13 cellular contexts compared by ENCODE assay signal in the genomic region with DNA sequence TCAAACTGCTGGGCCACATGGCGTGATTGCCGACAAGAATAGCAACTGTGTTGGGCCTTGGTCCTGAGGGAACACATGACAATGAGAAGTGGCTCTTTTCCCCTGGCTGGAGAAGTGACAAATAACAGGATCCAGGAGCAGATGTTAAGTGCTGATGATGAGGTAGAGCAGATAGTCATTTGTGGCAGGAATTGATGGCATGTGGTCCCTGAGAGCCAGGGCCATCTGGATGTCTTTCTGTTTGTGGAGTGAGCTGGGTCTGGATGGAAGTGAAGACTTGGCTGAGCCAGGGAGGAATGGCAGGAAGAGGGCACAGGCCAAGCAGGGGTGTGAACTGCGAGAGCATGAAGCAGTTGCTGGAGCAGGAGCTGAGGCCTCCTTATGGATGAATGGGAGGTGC.
DNase-seq lines count a peak whose midpoint lies in the region; ATAC-seq, FAIRE-seq and TF ChIP-seq lines count a peak whose summit lies in the region.
"Had no signal": no experiment of that assay in that cellular context is flagged by ENCODE, and none has a peak within 500 bp of the region (broad histone marks: within the 10 kb centered on the region; RNA-seq: fewer than 3 reads in every experiment).

No MANE protein-coding gene starts in this region.

- peaks cover 33% of the 10 kb centered on the region for H3K36me3 Mint-ChIP-seq in dendritic cell treated with granulocyte-macrophage colony-stimulating factor and Interleukin-4, amounts not matched to agents 40 ng/mL and 50 ng/mL, for 4 days (ENCODE audit: low read depth)

- H3K27ac Mint-ChIP-seq in dendritic cell treated with granulocyte-macrophage colony-stimulating factor and Interleukin-4, amounts not matched to agents 40 ng/mL and 50 ng/mL, for 4 days: peak overlapping the region; percentile 7
- H3K27ac Mint-ChIP-seq: GM23338 had no signal

- no peak overlapping the region for H3K4me3 Mint-ChIP-seq in dendritic cell treated with granulocyte-macrophage colony-stimulating factor and Interleukin-4, amounts not matched to agents 40 ng/mL and 50 ng/mL, for 4 days
- H3K4me3 Mint-ChIP-seq: GM23338 had no signal

- DNase-seq in EH (ENCODE audit: low read depth) (peak; percentile 62), NCI-H446 treated with DMSO at 0.1 percent for 48 hours (lab: John Stamatoyannopoulos, UW) (peak; percentile 81), psoas muscle (peak in 1 of 2 donors; percentile 69), small intestine (no peak), left lung (no peak)
- DNase-seq: effector CD8-positive, alpha-beta T cell; left colon; stomach; T1000 had no signal

- H3K36me3 ChIP-seq in psoas muscle (ENCODE audit: insufficient read depth in 1 of 2, low read depth in 1 of 2) (peaks cover 0 to 2% of the 10 kb centered on the region in 2 donors), small intestine (ENCODE audit: control insufficient read depth in 2 of 2, insufficient read depth in 2 of 2, low read length in 2 of 2) (peaks cover 0 to 5% of the 10 kb centered on the region in 2 donors), left lung (peaks cover 0 to 4% of the 10 kb centered on the region in 2 donors)

- ATAC-seq in psoas muscle (peak; percentile 62 to 66 (median 64)), GM21526 (IDR thresholded peaks at IDR 0.05; ENCODE audit: low FRiP score, unreplicated experiment) (no peak), GM18511 (IDR thresholded peaks at IDR 0.05; ENCODE audit: unreplicated experiment) (no peak), left lung (no peak)
- ATAC-seq: GM23338, left colon had no signal

- no peaks in the 10 kb centered on the region for H3K9me3 Mint-ChIP-seq in dendritic cell treated with granulocyte-macrophage colony-stimulating factor and Interleukin-4, amounts not matched to agents 40 ng/mL and 50 ng/mL, for 4 days
- H3K9me3 Mint-ChIP-seq: GM23338 had no signal

- H3K9me3 ChIP-seq in psoas muscle: no peaks in the 10 kb centered on the region
- no peaks in the 10 kb centered on the region for H3K9me3 ChIP-seq in small intestine (ENCODE audit: control insufficient read depth, low read depth)
- no peaks in the 10 kb centered on the region for H3K9me3 ChIP-seq in left lung
- H3K9me3 ChIP-seq: stomach had no signal

- peaks cover 18% of the 10 kb centered on the region for H3K4me1 Mint-ChIP-seq in dendritic cell treated with granulocyte-macrophage colony-stimulating factor and Interleukin-4, amounts not matched to agents 40 ng/mL and 50 ng/mL, for 4 days (ENCODE audit: low read depth)

- H3K4me1 ChIP-seq in psoas muscle: peaks cover 52% of the 10 kb centered on the region
- H3K4me1 ChIP-seq in small intestine (ENCODE audit: control insufficient read depth in 2 of 2, insufficient read depth in 1 of 2, low read depth in 1 of 2, low read length in 1 of 2): no peaks in the 10 kb centered on the region
- H3K4me1 ChIP-seq in left lung: peaks cover 2 to 12% of the 10 kb centered on the region in 2 donors

- intact Hi-C loops in dendritic cell treated with granulocyte-macrophage colony-stimulating factor and Interleukin-4, amounts not matched to agents 40 ng/mL and 50 ng/mL, for 4 days (cut with micrococcal nuclease): loop anchor here (10.0 kb wide), 1 partner anchor 152 kb away; no protein-coding TSS in a partner anchor
- intact Hi-C loops in psoas muscle (cut with DNase I): loop anchor here (5.0 to 10.0 kb wide), 2 partner anchors 62 to 284 kb away; no protein-coding TSS in a partner anchor
- intact Hi-C loops in left lung (cut with DNase I): no loop called here

- FAIRE-seq in small intestine (lab: Jason Lieb, UNC): no peak

- H3K27me3 ChIP-seq in psoas muscle (ENCODE audit: insufficient read depth in 3 of 3, low read length in 2 of 3): no peaks in the 10 kb centered on the region
- no peaks in the 10 kb centered on the region for H3K27me3 ChIP-seq in small intestine (ENCODE audit: control insufficient read depth in 2 of 2, insufficient read depth in 2 of 2, low read length in 2 of 2)
- H3K27me3 ChIP-seq in left lung: no peaks in the 10 kb centered on the region
- H3K27me3 ChIP-seq: stomach had no signal

- no peak for TF ChIP-seq CTCF in psoas muscle (IDR thresholded peaks at IDR 0.05)
- no peak for TF ChIP-seq CTCF in left lung (IDR thresholded peaks at IDR 0.05)

- WGBS in psoas muscle, 3 donors: 23 to 37% (median 35%) methylated on average over 3 of the region's 3 CpGs
- 90 to 99% (median 93%) methylated on average over 3 of the region's 3 CpGs for WGBS in small intestine, 3 donors

- no peaks in the 10 kb centered on the region for H3K27me3 Mint-ChIP-seq in dendritic cell treated with granulocyte-macrophage colony-stimulating factor and Interleukin-4, amounts not matched to agents 40 ng/mL and 50 ng/mL, for 4 days

- H3K4me3 ChIP-seq in psoas muscle (no peak overlapping the region), small intestine (ENCODE audit: low read depth in 1 of 2, low read length in 2 of 2) (no peak overlapping the region), left lung (no peak overlapping the region)
- H3K4me3 ChIP-seq: GM23338, stomach had no signal

- H3K27ac ChIP-seq in psoas muscle: peak overlapping the region; percentile 80
- no peak overlapping the region for H3K27ac ChIP-seq in small intestine (ENCODE audit: low read depth in 1 of 2, low read length in 1 of 2)
- no peak overlapping the region for H3K27ac ChIP-seq in left lung

Comparison
In these comparisons a context has a peak if more than half of its experiments do, and no peak if none do; other contexts are left out.
1. DNase-seq: peak in EH (single experiment) and NCI-H446 treated with DMSO at 0.1 percent for 48 hours (single experiment); none in small intestine (single experiment) and left lung (0 of 2).
2. ATAC-seq: peak in psoas muscle (4 of 4); none in GM21526 (single experiment), GM18511 (single experiment) and left lung (single experiment).
3. intact Hi-C loops: an anchor here in dendritic cell treated with granulocyte-macrophage colony-stimulating factor and Interleukin-4, amounts not matched to agents 40 ng/mL and 50 ng/mL, for 4 days (10.0 kb wide) and psoas muscle (5.0 to 10.0 kb wide); none called in left lung.